21 cellular contexts compared by ENCODE assay signal in the genomic region with DNA sequence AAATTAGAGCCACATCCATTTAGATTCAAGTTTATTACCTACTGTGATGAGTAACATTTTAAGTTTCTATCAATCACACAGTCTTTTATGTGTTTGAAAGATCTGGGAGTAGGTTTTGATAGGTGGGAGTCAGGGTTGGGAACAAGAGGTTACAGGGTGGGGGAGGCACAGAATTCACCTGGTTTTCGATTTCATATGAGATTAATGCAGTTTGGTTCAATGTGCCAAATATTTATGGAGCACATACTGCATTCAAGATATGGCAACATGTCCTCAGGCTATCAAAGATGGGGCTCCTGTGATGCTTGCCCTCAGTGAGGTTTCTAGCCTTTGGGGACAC.
DNase-seq lines count a peak whose midpoint lies in the region; ATAC-seq and TF ChIP-seq lines count a peak whose summit lies in the region.
"Had no signal": no experiment of that assay in that cellular context is flagged by ENCODE, and none has a peak within 500 bp of the region (broad histone marks: within the 10 kb centered on the region; RNA-seq: fewer than 3 reads in every experiment).

No MANE protein-coding gene starts in this region.

- no peak overlapping the region for H2BK5ac ChIP-seq in IMR-90 (ENCODE audit: low read depth, low read length, poor library complexity, severe bottlenecking)
- H2BK5ac ChIP-seq in trophoblast cell (ENCODE audit: low read depth, low read length, poor library complexity), result no peak overlapping the region

- in situ Hi-C loops in IMR-90 (cut with MboI; ENCODE audit: low sequenced_read_pairs) (no loop called here), mammary epithelial cell (cut with MboI; ENCODE audit: low sequenced_read_pairs in 2 of 2) (no loop called here)

- CTCF ChIA-PET in IMR-90 (lab: Yijun Ruan, JAX) (no interaction called here), mammary epithelial cell (lab: Charles Lee; ENCODE audit: low non-redundant PET) (no interaction called here)

- H3K36me3 ChIP-seq in IMR-90 (ENCODE audit: control insufficient read depth, insufficient read depth, low read length), result no peaks in the 10 kb centered on the region
- no peaks in the 10 kb centered on the region for H3K36me3 ChIP-seq in trophoblast cell (ENCODE audit: control insufficient read depth in 1 of 2, insufficient read depth in 2 of 2, low read length in 2 of 2)
- H3K36me3 ChIP-seq in mammary epithelial cell (ENCODE audit: insufficient read depth, low read length), result no peaks in the 10 kb centered on the region
- H3K36me3 ChIP-seq: BE2C had no signal

- no peak overlapping the region for H4K91ac ChIP-seq in IMR-90 (ENCODE audit: insufficient read depth, low read depth, low read length)
- H4K91ac ChIP-seq in trophoblast cell (ENCODE audit: low read depth, low read length), result no peak overlapping the region

- no peak overlapping the region for H3K18ac ChIP-seq in IMR-90 (ENCODE audit: low read depth, low read length)
- no peak overlapping the region for H3K18ac ChIP-seq in trophoblast cell (ENCODE audit: low read length)

- H3K79me2 ChIP-seq in trophoblast cell (ENCODE audit: control insufficient read depth, insufficient read depth, low read length, poor library complexity) (peaks cover 2% of the 10 kb centered on the region), mammary epithelial cell (ENCODE audit: insufficient read depth, low read length) (no peaks in the 10 kb centered on the region)

- H2BK15ac ChIP-seq in IMR-90 (ENCODE audit: low read depth, low read length), result no peak overlapping the region

- H4K5ac ChIP-seq in IMR-90 (ENCODE audit: low read depth, low read length), result no peak overlapping the region

- no peak overlapping the region for H4K12ac ChIP-seq in trophoblast cell (ENCODE audit: low read depth, low read length)

- no CpG with 5 or more reads among the region's 1 CpG for WGBS in IMR-90 (ENCODE audit: extremely low coverage in 2 of 2, insufficient read length in 1 of 2), 2 experiments
- no CpG with 5 or more reads among the region's 1 CpG for WGBS in trophoblast cell (ENCODE audit: extremely low coverage, insufficient coverage, insufficient read length)
- 100% methylated on average over 1 of the region's 1 CpG for WGBS in mammary epithelial cell (ENCODE audit: low coverage, missing lambda C conversion rate)

- no peaks in the 10 kb centered on the region for H4K20me1 ChIP-seq in IMR-90 (ENCODE audit: insufficient read depth, low read length)
- H4K20me1 ChIP-seq in mammary epithelial cell (ENCODE audit: insufficient read depth, low read length), result no peaks in the 10 kb centered on the region

- H2BK120ac ChIP-seq in IMR-90 (ENCODE audit: low read depth, low read length) (no peak overlapping the region), trophoblast cell (ENCODE audit: insufficient read depth, low read length, poor library complexity) (no peak overlapping the region)

- peaks cover 23% of the 10 kb centered on the region for H3K4me1 Mint-ChIP-seq in activated naive CD4-positive, alpha-beta T cell treated with anti-CD3 and anti-CD28 coated beads, Interleukin-2, amount 50 U/mL, for 24 hours
- H3K4me1 Mint-ChIP-seq: CD4-positive, alpha-beta memory T cell had no signal

- TF ChIP-seq POLR2A in IMR-90 (IDR thresholded peaks at IDR 0.05; ENCODE audit: low read depth, low read length), result no peak

- H3K9me3 ChIP-seq in IMR-90 (ENCODE audit: control insufficient read depth, insufficient read depth, low read length) (no peaks in the 10 kb centered on the region), trophoblast cell (ENCODE audit: insufficient read depth, low read depth, low read length) (peaks cover 3% of the 10 kb centered on the region), mammary epithelial cell (replicated peaks; ENCODE audit: insufficient read depth, low read length) (no peaks in the 10 kb centered on the region)
- H3K9me3 ChIP-seq: A549, BE2C had no signal

- dilution Hi-C loops in IMR-90 (cut with HindIII; ENCODE audit: low sequenced_read_pairs, unreplicated experiment), result no loop called here
- dilution Hi-C loops in mammary epithelial cell (cut with HindIII; ENCODE audit: low sequenced_read_pairs), result no loop called here

- H3K4me2 ChIP-seq in IMR-90 (ENCODE audit: low read depth, low read length) (no peak overlapping the region), trophoblast cell (ENCODE audit: low read length) (no peak overlapping the region), mammary epithelial cell (ENCODE audit: insufficient read depth, low read depth, low read length) (no peak overlapping the region)
- H3K4me2 ChIP-seq: A549, GM23338 had no signal

- H3K9ac ChIP-seq in IMR-90 (ENCODE audit: low read depth, low read length) (no peak overlapping the region), trophoblast cell (ENCODE audit: low read length) (no peak overlapping the region), mammary epithelial cell (ENCODE audit: insufficient read depth, low read length) (no peak overlapping the region)

- intact Hi-C loops in IMR-90 (cut with micrococcal nuclease), result no loop called here
- intact Hi-C loops in mammary epithelial cell (cut with micrococcal nuclease), result no loop called here

- no peak overlapping the region for H3K4me3 Mint-ChIP-seq in activated naive CD4-positive, alpha-beta T cell treated with anti-CD3 and anti-CD28 coated beads, Interleukin-2, amount 50 U/mL, for 24 hours
- H3K4me3 Mint-ChIP-seq: CD4-positive, alpha-beta memory T cell; GM23338; H9 had no signal

- H3K56ac ChIP-seq in IMR-90 (ENCODE audit: extremely low read depth, insufficient read depth, low read length), result no peak overlapping the region

- ATAC-seq in IMR-90 (ENCODE audit: low read depth) (no peak), HG02852 (IDR thresholded peaks at IDR 0.05; ENCODE audit: unreplicated experiment) (no peak)
- ATAC-seq: A549, GM23338, HCT116 had no signal

- no peak overlapping the region for H3K4me3 ChIP-seq in IMR-90 (ENCODE audit: insufficient read depth, low read depth, low read length)
- no peak overlapping the region for H3K4me3 ChIP-seq in trophoblast cell (ENCODE audit: low read depth, low read length)
- no peak overlapping the region for H3K4me3 ChIP-seq in mammary epithelial cell (replicated peaks in 1 of 3; ENCODE audit: insufficient read depth in 1 of 3, low read depth in 2 of 3, low read length in 3 of 3)
- H3K4me3 ChIP-seq: A549, GM23338 had no signal

- H3K9me1 ChIP-seq in IMR-90 (ENCODE audit: insufficient read depth, low read length), result peaks cover 6% of the 10 kb centered on the region

- no peak overlapping the region for H4K8ac ChIP-seq in IMR-90 (ENCODE audit: low read depth in 2 of 2, low read length in 2 of 2)
- H4K8ac ChIP-seq in trophoblast cell (ENCODE audit: low read depth, low read length), result no peak overlapping the region

- TF ChIP-seq CTCF in IMR-90 (conservative IDR thresholded peaks at IDR 0.05; ENCODE audit: low read depth, low read length), result no peak
- no peak for TF ChIP-seq CTCF in mammary epithelial cell (conservative IDR thresholded peaks at IDR 0.05 in 1 of 2, IDR thresholded peaks at IDR 0.05 in 1 of 2; ENCODE audit: extremely low read depth in 1 of 2, insufficient read depth in 1 of 2, low read depth in 1 of 2, low read length in 2 of 2)

- no peaks in the 10 kb centered on the region for H3K27me3 Mint-ChIP-seq in activated naive CD4-positive, alpha-beta T cell treated with anti-CD3 and anti-CD28 coated beads, Interleukin-2, amount 50 U/mL, for 24 hours
- H3K27me3 Mint-ChIP-seq: CD4-positive, alpha-beta memory T cell had no signal

- H3K9me3 Mint-ChIP-seq in activated naive CD4-positive, alpha-beta T cell treated with anti-CD3 and anti-CD28 coated beads, Interleukin-2, amount 50 U/mL, for 24 hours, result no peaks in the 10 kb centered on the region
- H3K9me3 Mint-ChIP-seq: GM23338, H9 had no signal

- H3K79me1 ChIP-seq in IMR-90 (ENCODE audit: low read depth in 1 of 2, low read length in 2 of 2) (no peaks in the 10 kb centered on the region), trophoblast cell (ENCODE audit: low read length) (peaks cover 11% of the 10 kb centered on the region)

- BruUV-seq in IMR-90 (replicated peaks; lab: Mats Ljungman, UMichigan), result no TSS peak
- no TSS peak for BruUV-seq in mammary epithelial cell (replicated peaks; lab: Mats Ljungman, UMichigan)

- no peak overlapping the region for H3K23ac ChIP-seq in IMR-90 (ENCODE audit: low read depth, low read length)
- H3K23ac ChIP-seq in trophoblast cell (ENCODE audit: low read length), result no peak overlapping the region

- DNase-seq in activated naive CD4-positive, alpha-beta T cell treated with anti-CD3 and anti-CD28 coated beads, Interleukin-2, amount 50 U/mL, for 16 hours, result no peak
- DNase-seq in IMR-90, result no peak
- no peak for DNase-seq in trophoblast cell
- no peak for DNase-seq in mammary epithelial cell
- DNase-seq: 8988T; ACHN; AML-193; BE2C; C1 segment of cervical spinal cord; Calu3; CD4-positive, alpha-beta memory T cell; COR-L47; DMS53; DMS79 treated with DMSO at 0.1 percent for 48 hours; GF-D8; H9 had no signal

- no peak overlapping the region for H2BK20ac ChIP-seq in IMR-90 (ENCODE audit: low read depth, low read length)

- no peak overlapping the region for H2AK9ac ChIP-seq in IMR-90 (replicated peaks; ENCODE audit: low read depth, low read length, poor library complexity)

- H3K4me1 ChIP-seq in IMR-90 (ENCODE audit: control insufficient read depth, insufficient read depth, low read length), result no peaks in the 10 kb centered on the region; the same call in 1 of the 2 replicates
- peaks cover 11 to 13% of the 10 kb centered on the region in 2 experiments for H3K4me1 ChIP-seq in trophoblast cell (ENCODE audit: control insufficient read depth in 1 of 2, insufficient read depth in 2 of 2, low read length in 2 of 2)
- H3K4me1 ChIP-seq in mammary epithelial cell (ENCODE audit: insufficient read depth, low read length), result peaks cover 38% of the 10 kb centered on the region
- H3K4me1 ChIP-seq: A549 had no signal

- H2AFZ ChIP-seq in IMR-90 (replicated peaks; ENCODE audit: low read length, poor library complexity), result no peak overlapping the region
- H2AFZ ChIP-seq in trophoblast cell (ENCODE audit: insufficient read depth, low read length, poor library complexity), result no peak overlapping the region
- H2AFZ ChIP-seq in mammary epithelial cell (ENCODE audit: low read depth, low read length), result no peak overlapping the region
- H2AFZ ChIP-seq: GM23338 had no signal

- H3K14ac ChIP-seq in IMR-90 (replicated peaks; ENCODE audit: low read depth, low read length) (no peak overlapping the region), trophoblast cell (ENCODE audit: low read length) (no peak overlapping the region)

- H3K27ac Mint-ChIP-seq in activated naive CD4-positive, alpha-beta T cell treated with anti-CD3 and anti-CD28 coated beads, Interleukin-2, amount 50 U/mL, for 24 hours, result peak overlapping the region; percentile 2
- H3K27ac Mint-ChIP-seq: GM23338, H9 had no signal

- no peaks in the 10 kb centered on the region for H3K36me3 Mint-ChIP-seq in activated naive CD4-positive, alpha-beta T cell treated with anti-CD3 and anti-CD28 coated beads, Interleukin-2, amount 50 U/mL, for 24 hours
- H3K36me3 Mint-ChIP-seq: CD4-positive, alpha-beta memory T cell had no signal

- H3K27ac ChIP-seq in IMR-90 (ENCODE audit: insufficient read depth, low read length), result no peak overlapping the region
- H3K27ac ChIP-seq in trophoblast cell (ENCODE audit: low read depth, low read length), result no peak overlapping the region
- no peak overlapping the region for H3K27ac ChIP-seq in mammary epithelial cell (ENCODE audit: insufficient read depth, low read depth, low read length)
- H3K27ac ChIP-seq: A549 had no signal

- peak overlapping the region; percentile 69 for H2BK12ac ChIP-seq in trophoblast cell (ENCODE audit: low read length)

- no peak overlapping the region for H3K4ac ChIP-seq in IMR-90 (ENCODE audit: low read depth, low read length)
- H3K4ac ChIP-seq in trophoblast cell (ENCODE audit: low read depth, low read length), result no peak overlapping the region

- H3K27me3 ChIP-seq in IMR-90 (ENCODE audit: control insufficient read depth, insufficient read depth, low read length), result no peaks in the 10 kb centered on the region
- no peaks in the 10 kb centered on the region for H3K27me3 ChIP-seq in trophoblast cell (ENCODE audit: insufficient read depth, low read length)
- no peaks in the 10 kb centered on the region for H3K27me3 ChIP-seq in mammary epithelial cell (ENCODE audit: insufficient read depth, low read length)
- H3K27me3 ChIP-seq: BE2C had no signal

- no peak for TF ChIP-seq RAD21 in IMR-90 (IDR thresholded peaks at IDR 0.05; ENCODE audit: low read length)

- H2AK5ac ChIP-seq in IMR-90 (ENCODE audit: low read depth, low read length) (peak overlapping the region; percentile 15; the same call in 1 of the 2 replicates), trophoblast cell (ENCODE audit: low read length) (no peak overlapping the region)

- POLR2A ChIA-PET in IMR-90 (lab: Charles Lee; ENCODE audit: unreplicated experiment), result no interaction called here
